In the genomic region with DNA sequence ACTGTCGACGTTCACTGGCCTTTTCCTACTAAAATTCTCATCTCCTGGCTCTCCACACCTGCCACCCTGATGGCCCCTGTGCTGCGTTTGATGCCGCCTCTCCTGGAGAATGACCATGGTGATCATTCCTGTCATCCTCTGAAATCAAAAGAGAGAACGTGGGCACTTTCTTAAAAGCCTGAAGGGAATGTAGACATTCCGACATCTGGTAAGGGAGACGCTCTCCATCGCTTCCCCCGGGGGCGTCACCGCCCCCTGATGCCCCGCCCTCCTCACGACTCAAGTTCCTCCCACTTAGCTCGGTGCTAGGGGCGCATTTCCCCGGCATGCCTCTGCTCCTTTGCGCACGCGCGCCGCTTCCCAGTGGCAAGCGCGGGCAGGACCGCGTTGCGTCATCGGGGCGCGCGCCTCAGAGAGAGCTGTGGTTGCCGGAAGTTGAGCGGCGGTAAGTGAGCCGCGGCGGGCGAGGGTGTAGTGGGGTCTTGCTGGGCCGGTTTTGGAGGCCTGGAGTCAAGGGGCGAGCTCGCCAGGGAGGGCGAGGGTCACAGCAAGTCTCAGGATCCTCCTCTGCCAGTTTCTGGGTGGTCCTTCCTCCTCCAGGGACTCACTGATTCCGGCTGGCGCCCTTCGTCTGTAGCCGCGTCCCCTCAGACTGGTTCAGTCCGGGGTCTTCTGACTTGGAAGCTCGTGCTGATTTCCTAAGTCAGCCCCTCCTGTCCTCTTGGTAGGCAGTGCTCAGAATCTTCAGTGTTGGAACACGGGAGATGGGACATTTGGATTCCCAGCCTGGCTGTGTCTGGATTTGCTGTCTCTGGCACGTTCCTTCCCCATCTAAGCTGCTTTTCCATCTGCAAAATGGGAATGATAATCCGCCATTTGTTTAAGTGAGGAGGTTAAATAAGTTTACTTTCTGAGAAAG, we compare ENCODE assay signal across 1 cellular context.
TF ChIP-seq lines count a peak whose summit lies in the region.

A gene with protein sequence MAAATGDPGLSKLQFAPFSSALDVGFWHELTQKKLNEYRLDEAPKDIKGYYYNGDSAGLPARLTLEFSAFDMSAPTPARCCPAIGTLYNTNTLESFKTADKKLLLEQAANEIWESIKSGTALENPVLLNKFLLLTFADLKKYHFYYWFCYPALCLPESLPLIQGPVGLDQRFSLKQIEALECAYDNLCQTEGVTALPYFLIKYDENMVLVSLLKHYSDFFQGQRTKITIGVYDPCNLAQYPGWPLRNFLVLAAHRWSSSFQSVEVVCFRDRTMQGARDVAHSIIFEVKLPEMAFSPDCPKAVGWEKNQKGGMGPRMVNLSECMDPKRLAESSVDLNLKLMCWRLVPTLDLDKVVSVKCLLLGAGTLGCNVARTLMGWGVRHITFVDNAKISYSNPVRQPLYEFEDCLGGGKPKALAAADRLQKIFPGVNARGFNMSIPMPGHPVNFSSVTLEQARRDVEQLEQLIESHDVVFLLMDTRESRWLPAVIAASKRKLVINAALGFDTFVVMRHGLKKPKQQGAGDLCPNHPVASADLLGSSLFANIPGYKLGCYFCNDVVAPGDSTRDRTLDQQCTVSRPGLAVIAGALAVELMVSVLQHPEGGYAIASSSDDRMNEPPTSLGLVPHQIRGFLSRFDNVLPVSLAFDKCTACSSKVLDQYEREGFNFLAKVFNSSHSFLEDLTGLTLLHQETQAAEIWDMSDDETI (plus strand): TSS at position 412 of the 919 bp plus-strand sequence. CDS start 26,299 bp downstream, outside the sequence.

TF ChIP-seq in HepG2, 621 proteins besides CTCF, POLR2A, EP300 and RAD21 (continued from another document and continues in another):
- TF ChIP-seq ZNF280B (CRISPR knock-in tag; IDR thresholded peaks at IDR 0.05; ENCODE audit: borderline replicate concordance) = no peak
- TF ChIP-seq ZBTB1 (CRISPR knock-in tag; IDR thresholded peaks at IDR 0.05; ENCODE audit: borderline replicate concordance) = no peak
- peak; percentile 96 for TF ChIP-seq PHF8 (CRISPR knock-in tag; IDR thresholded peaks at IDR 0.05)
- no peak for TF ChIP-seq TAF15 (IDR thresholded peaks at IDR 0.05; ENCODE audit: low read depth, low read length, poor library complexity, severe bottlenecking)
- TF ChIP-seq MXD1 (CRISPR knock-in tag; IDR thresholded peaks at IDR 0.05) = no peak
- no peak for TF ChIP-seq ZNF879 (CRISPR knock-in tag; IDR thresholded peaks at IDR 0.05)
- TF ChIP-seq ZNF510 (CRISPR knock-in tag; IDR thresholded peaks at IDR 0.05; ENCODE audit: low read depth) = no peak
- TF ChIP-seq ZNF615 (CRISPR knock-in tag; IDR thresholded peaks at IDR 0.05; ENCODE audit: borderline replicate concordance) = no peak
- no peak for TF ChIP-seq ZNF724P (CRISPR knock-in tag; IDR thresholded peaks at IDR 0.05; ENCODE audit: borderline replicate concordance)
- TF ChIP-seq ZKSCAN8 (CRISPR knock-in tag; IDR thresholded peaks at IDR 0.05; ENCODE audit: borderline replicate concordance) = no peak
- TF ChIP-seq ARNT (IDR thresholded peaks at IDR 0.05) = no peak
- TF ChIP-seq ZSCAN29 (CRISPR knock-in tag; conservative IDR thresholded peaks at IDR 0.05) = no peak
- no peak for TF ChIP-seq ZNF10 (CRISPR knock-in tag; IDR thresholded peaks at IDR 0.05; ENCODE audit: borderline replicate concordance, low read depth)
- TF ChIP-seq, protein P1, sequence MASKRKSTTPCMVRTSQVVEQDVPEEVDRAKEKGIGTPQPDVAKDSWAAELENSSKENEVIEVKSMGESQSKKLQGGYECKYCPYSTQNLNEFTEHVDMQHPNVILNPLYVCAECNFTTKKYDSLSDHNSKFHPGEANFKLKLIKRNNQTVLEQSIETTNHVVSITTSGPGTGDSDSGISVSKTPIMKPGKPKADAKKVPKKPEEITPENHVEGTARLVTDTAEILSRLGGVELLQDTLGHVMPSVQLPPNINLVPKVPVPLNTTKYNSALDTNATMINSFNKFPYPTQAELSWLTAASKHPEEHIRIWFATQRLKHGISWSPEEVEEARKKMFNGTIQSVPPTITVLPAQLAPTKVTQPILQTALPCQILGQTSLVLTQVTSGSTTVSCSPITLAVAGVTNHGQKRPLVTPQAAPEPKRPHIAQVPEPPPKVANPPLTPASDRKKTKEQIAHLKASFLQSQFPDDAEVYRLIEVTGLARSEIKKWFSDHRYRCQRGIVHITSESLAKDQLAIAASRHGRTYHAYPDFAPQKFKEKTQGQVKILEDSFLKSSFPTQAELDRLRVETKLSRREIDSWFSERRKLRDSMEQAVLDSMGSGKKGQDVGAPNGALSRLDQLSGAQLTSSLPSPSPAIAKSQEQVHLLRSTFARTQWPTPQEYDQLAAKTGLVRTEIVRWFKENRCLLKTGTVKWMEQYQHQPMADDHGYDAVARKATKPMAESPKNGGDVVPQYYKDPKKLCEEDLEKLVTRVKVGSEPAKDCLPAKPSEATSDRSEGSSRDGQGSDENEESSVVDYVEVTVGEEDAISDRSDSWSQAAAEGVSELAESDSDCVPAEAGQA (IDR thresholded peaks at IDR 0.05; ENCODE audit: low read depth) = peak; percentile 85
- TF ChIP-seq, protein P1 (CRISPR knock-in tag; IDR thresholded peaks at IDR 0.05; ENCODE audit: borderline replicate concordance) = 0 out of 2 replicates have a peak, but pooled peaks have one; percentile 38
- TF ChIP-seq NFATC3 (CRISPR knock-in tag; IDR thresholded peaks at IDR 0.05) = no peak
- TF ChIP-seq ZNF124 (CRISPR knock-in tag; IDR thresholded peaks at IDR 0.05) = 0 out of 2 replicates have a peak, but pooled peaks have one; percentile 40
- peak; percentile 45; the same call in 1 of the 2 replicates for TF ChIP-seq FOXC1 (CRISPR knock-in tag; IDR thresholded peaks at IDR 0.05; ENCODE audit: borderline replicate concordance)
- no peak for TF ChIP-seq ZNF414 (CRISPR knock-in tag; IDR thresholded peaks at IDR 0.05)
- peak; percentile 92 for TF ChIP-seq TGIF2 (CRISPR knock-in tag; IDR thresholded peaks at IDR 0.05)
- TF ChIP-seq, protein P2, sequence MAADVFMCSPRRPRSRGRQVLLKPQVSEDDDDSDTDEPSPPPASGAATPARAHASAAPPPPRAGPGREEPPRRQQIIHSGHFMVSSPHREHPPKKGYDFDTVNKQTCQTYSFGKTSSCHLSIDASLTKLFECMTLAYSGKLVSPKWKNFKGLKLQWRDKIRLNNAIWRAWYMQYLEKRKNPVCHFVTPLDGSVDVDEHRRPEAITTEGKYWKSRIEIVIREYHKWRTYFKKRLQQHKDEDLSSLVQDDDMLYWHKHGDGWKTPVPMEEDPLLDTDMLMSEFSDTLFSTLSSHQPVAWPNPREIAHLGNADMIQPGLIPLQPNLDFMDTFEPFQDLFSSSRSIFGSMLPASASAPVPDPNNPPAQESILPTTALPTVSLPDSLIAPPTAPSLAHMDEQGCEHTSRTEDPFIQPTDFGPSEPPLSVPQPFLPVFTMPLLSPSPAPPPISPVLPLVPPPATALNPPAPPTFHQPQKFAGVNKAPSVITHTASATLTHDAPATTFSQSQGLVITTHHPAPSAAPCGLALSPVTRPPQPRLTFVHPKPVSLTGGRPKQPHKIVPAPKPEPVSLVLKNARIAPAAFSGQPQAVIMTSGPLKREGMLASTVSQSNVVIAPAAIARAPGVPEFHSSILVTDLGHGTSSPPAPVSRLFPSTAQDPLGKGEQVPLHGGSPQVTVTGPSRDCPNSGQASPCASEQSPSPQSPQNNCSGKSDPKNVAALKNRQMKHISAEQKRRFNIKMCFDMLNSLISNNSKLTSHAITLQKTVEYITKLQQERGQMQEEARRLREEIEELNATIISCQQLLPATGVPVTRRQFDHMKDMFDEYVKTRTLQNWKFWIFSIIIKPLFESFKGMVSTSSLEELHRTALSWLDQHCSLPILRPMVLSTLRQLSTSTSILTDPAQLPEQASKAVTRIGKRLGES (CRISPR knock-in tag; IDR thresholded peaks at IDR 0.05; ENCODE audit: borderline replicate concordance) = no peak
- peak; percentile 89; the same call in 1 of the 2 replicates for TF ChIP-seq SALL2 (CRISPR knock-in tag; IDR thresholded peaks at IDR 0.05)
- peak; percentile 42 for TF ChIP-seq PHF5A (CRISPR knock-in tag; IDR thresholded peaks at IDR 0.05; ENCODE audit: low read depth, unreplicated experiment)
- no peak for TF ChIP-seq HNF1A (IDR thresholded peaks at IDR 0.05; ENCODE audit: low read depth)
- peak; percentile 55; the same call in 1 of the 2 replicates for TF ChIP-seq HNF1A (CRISPR knock-in tag; IDR thresholded peaks at IDR 0.05; ENCODE audit: borderline replicate concordance)
- no peak for TF ChIP-seq SNAPC5 (CRISPR knock-in tag; IDR thresholded peaks at IDR 0.05; ENCODE audit: borderline replicate concordance)
- peak; percentile 59; the same call in 1 of the 2 replicates for TF ChIP-seq ZSCAN9 (CRISPR knock-in tag; IDR thresholded peaks at IDR 0.05; ENCODE audit: borderline replicate concordance)
- TF ChIP-seq RNF2 (conservative IDR thresholded peaks at IDR 0.05; ENCODE audit: low read depth) = 0 out of 2 replicates have a peak, but pooled peaks have one; percentile 45
- peak; percentile 27; the same call in 1 of the 2 replicates for TF ChIP-seq MAZ (IDR thresholded peaks at IDR 0.05; ENCODE audit: borderline replicate concordance, low read depth, low read length)
- TF ChIP-seq MAZ (CRISPR knock-in tag; IDR thresholded peaks at IDR 0.05; ENCODE audit: low read depth) = peak; percentile 58; the same call in 1 of the 2 replicates
- no peak for TF ChIP-seq ZNF558 (CRISPR knock-in tag; IDR thresholded peaks at IDR 0.05; ENCODE audit: borderline replicate concordance)
- no peak for TF ChIP-seq ZNF703 (CRISPR knock-in tag; IDR thresholded peaks at IDR 0.05; ENCODE audit: borderline replicate concordance)
- TF ChIP-seq BCL6 (CRISPR knock-in tag; IDR thresholded peaks at IDR 0.05) = 0 out of 2 replicates have a peak, but pooled peaks have one; percentile 22
- no peak for TF ChIP-seq MTF1 (CRISPR knock-in tag; IDR thresholded peaks at IDR 0.05)
- TF ChIP-seq PTBP1 (IDR thresholded peaks at IDR 0.05; ENCODE audit: low read depth, low read length, poor library complexity, severe bottlenecking) = peak; percentile 80
- TF ChIP-seq KAT7 (CRISPR knock-in tag; IDR thresholded peaks at IDR 0.05; ENCODE audit: borderline replicate concordance) = peak; percentile 89
- peak; percentile 72; the same call in 1 of the 2 replicates for TF ChIP-seq SMYD3 (CRISPR knock-in tag; IDR thresholded peaks at IDR 0.05)
- 0 out of 2 replicates have a peak, but pooled peaks have one; percentile 42 for TF ChIP-seq JUND (CRISPR knock-in tag; IDR thresholded peaks at IDR 0.05)
